Comparison of ENCODE assay signal across 18 cellular contexts in the genomic region with DNA sequence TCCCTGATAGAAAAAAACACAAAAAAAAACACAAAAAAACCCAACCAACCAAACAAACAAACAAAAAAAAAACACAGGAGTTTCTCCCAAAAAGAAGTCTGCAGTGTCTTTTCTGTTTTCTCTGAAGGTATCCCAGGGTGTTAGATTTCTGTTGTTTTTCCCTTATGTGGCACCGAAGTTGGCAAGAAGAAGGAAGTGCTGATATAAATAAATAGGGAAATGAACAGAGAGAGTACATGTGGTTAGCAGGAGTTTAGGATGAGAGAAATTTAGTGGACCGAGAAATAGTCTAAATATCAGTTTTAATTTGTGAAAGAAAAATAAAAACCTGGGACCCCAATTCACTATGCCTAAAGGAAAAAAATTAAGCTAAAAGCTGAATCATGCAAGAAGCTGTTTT.
"Had no signal": no experiment of that assay in that cellular context is flagged by ENCODE, and none has a peak within 500 bp of the region (broad histone marks: within the 10 kb centered on the region; RNA-seq: fewer than 3 reads in every experiment).

No MANE protein-coding gene starts in this region.

- ATAC-seq: activated CD8-positive, alpha-beta memory T cell treated with anti-CD3 and anti-CD28 coated beads, Interleukin-2, amount 10 ng/mL, durations not matched to agents 7 days and 5 days; left ventricle myocardium superior; natural killer cell treated with Interleukin-12 subunit alpha and Interleukin-12 subunit beta and Interleukin-15 and Interleukin-18, amount 100 ng/mL, for 72 hours; sciatic nerve; stimulated activated naive B cell treated with anti-CD40 and anti-IgM and Interleukin-4, amounts not matched to agents 10 μg/mL and 1 μg/mL and 100 μg/mL, for 72 hours had no signal

- H3K27me3 ChIP-seq: dorsolateral prefrontal cortex, upper lobe of right lung had no signal

- H3K9me3 Mint-ChIP-seq: activated CD4-positive, alpha-beta memory T cell treated with anti-CD3 and anti-CD28 coated beads, Interleukin-2, amount 10 ng/mL, durations not matched to agents 7 days and 5 days; natural killer cell treated with Interleukin-12 subunit alpha and Interleukin-12 subunit beta and Interleukin-15 and Interleukin-18, amount 100 ng/mL, for 72 hours had no signal

- H3K36me3 ChIP-seq: thoracic aorta, upper lobe of right lung had no signal

- H3K4me1 Mint-ChIP-seq: activated B cell treated with CpG ODN at 0.5 μM for 24 hours; activated CD4-positive, alpha-beta memory T cell treated with anti-CD3 and anti-CD28 coated beads, Interleukin-2, amount 10 ng/mL, durations not matched to agents 7 days and 5 days; activated CD8-positive, alpha-beta memory T cell treated with anti-CD3 and anti-CD28 coated beads, Interleukin-2, amount 10 ng/mL, durations not matched to agents 7 days and 5 days; memory B cell; stimulated activated naive B cell treated with anti-CD40 and anti-IgM and Interleukin-4, amounts not matched to agents 10 μg/mL and 1 μg/mL and 100 μg/mL, for 72 hours had no signal

- H3K9me3 ChIP-seq: thoracic aorta, upper lobe of right lung had no signal

- H3K27ac Mint-ChIP-seq: activated B cell treated with CpG ODN at 0.5 μM for 24 hours; activated CD4-positive, alpha-beta memory T cell treated with anti-CD3 and anti-CD28 coated beads, Interleukin-2, amount 10 ng/mL, durations not matched to agents 7 days and 5 days; activated CD8-positive, alpha-beta memory T cell treated with anti-CD3 and anti-CD28 coated beads, Interleukin-2, amount 10 ng/mL, durations not matched to agents 7 days and 5 days; activated naive CD4-positive, alpha-beta T cell treated with anti-CD3 and anti-CD28 coated beads for 36 hours; memory B cell; natural killer cell treated with Interleukin-12 subunit alpha and Interleukin-12 subunit beta and Interleukin-15 and Interleukin-18, amount 100 ng/mL, for 72 hours; stimulated activated naive B cell treated with anti-CD40 and anti-IgM and Interleukin-4, amounts not matched to agents 10 μg/mL and 1 μg/mL and 100 μg/mL, for 72 hours had no signal

- H3K4me3 ChIP-seq: dorsolateral prefrontal cortex, thoracic aorta, upper lobe of right lung had no signal

- H3K4me1 ChIP-seq: upper lobe of right lung had no signal

- H3K4me3 Mint-ChIP-seq: activated B cell treated with CpG ODN at 0.5 μM for 24 hours; activated CD4-positive, alpha-beta memory T cell treated with anti-CD3 and anti-CD28 coated beads, Interleukin-2, amount 10 ng/mL, durations not matched to agents 7 days and 5 days; activated CD8-positive, alpha-beta memory T cell treated with anti-CD3 and anti-CD28 coated beads, Interleukin-2, amount 10 ng/mL, durations not matched to agents 7 days and 5 days; activated naive CD4-positive, alpha-beta T cell treated with anti-CD3 and anti-CD28 coated beads for 36 hours; brain; memory B cell; natural killer cell treated with Interleukin-12 subunit alpha and Interleukin-12 subunit beta and Interleukin-15 and Interleukin-18, amount 100 ng/mL, for 72 hours; stimulated activated naive B cell treated with anti-CD40 and anti-IgM and Interleukin-4, amounts not matched to agents 10 μg/mL and 1 μg/mL and 100 μg/mL, for 72 hours had no signal

- H3K27me3 Mint-ChIP-seq: activated B cell treated with CpG ODN at 0.5 μM for 24 hours; activated CD4-positive, alpha-beta memory T cell treated with anti-CD3 and anti-CD28 coated beads, Interleukin-2, amount 10 ng/mL, durations not matched to agents 7 days and 5 days; activated CD8-positive, alpha-beta memory T cell treated with anti-CD3 and anti-CD28 coated beads, Interleukin-2, amount 10 ng/mL, durations not matched to agents 7 days and 5 days; brain; stimulated activated naive B cell treated with anti-CD40 and anti-IgM and Interleukin-4, amounts not matched to agents 10 μg/mL and 1 μg/mL and 100 μg/mL, for 72 hours had no signal

- DNase-seq: activated B cell treated with CpG ODN at 0.5 μM for 24 hours; activated CD4-positive, alpha-beta memory T cell treated with anti-CD3 and anti-CD28 coated beads, Interleukin-2, amount 10 ng/mL, durations not matched to agents 7 days and 5 days; activated CD4-positive, alpha-beta T cell treated with anti-CD3 and anti-CD28 coated beads for 48 hours; activated CD8-positive, alpha-beta memory T cell treated with anti-CD3 and anti-CD28 coated beads, Interleukin-2, amount 10 ng/mL, durations not matched to agents 7 days and 5 days; activated naive CD4-positive, alpha-beta T cell treated with anti-CD3 and anti-CD28 coated beads for 36 hours; activated T-cell treated with anti-CD3 and anti-CD28 coated beads, Interleukin-2, amount 50 U/mL, for 1 hour; central memory CD4-positive, alpha-beta T cell; dorsolateral prefrontal cortex; foreskin melanocyte; left ventricle myocardium superior; nucleus accumbens; stimulated activated naive B cell treated with anti-CD40 and anti-IgM and Interleukin-4, amounts not matched to agents 10 μg/mL and 1 μg/mL and 100 μg/mL, for 72 hours; upper lobe of right lung had no signal

- H3K36me3 Mint-ChIP-seq: activated CD8-positive, alpha-beta memory T cell treated with anti-CD3 and anti-CD28 coated beads, Interleukin-2, amount 10 ng/mL, durations not matched to agents 7 days and 5 days; memory B cell; natural killer cell treated with Interleukin-12 subunit alpha and Interleukin-12 subunit beta and Interleukin-15 and Interleukin-18, amount 100 ng/mL, for 72 hours had no signal

- H3K27ac ChIP-seq: dorsolateral prefrontal cortex, thoracic aorta, upper lobe of right lung had no signal
